ENCODE assay signal across 22 cellular contexts in the genomic region with DNA sequence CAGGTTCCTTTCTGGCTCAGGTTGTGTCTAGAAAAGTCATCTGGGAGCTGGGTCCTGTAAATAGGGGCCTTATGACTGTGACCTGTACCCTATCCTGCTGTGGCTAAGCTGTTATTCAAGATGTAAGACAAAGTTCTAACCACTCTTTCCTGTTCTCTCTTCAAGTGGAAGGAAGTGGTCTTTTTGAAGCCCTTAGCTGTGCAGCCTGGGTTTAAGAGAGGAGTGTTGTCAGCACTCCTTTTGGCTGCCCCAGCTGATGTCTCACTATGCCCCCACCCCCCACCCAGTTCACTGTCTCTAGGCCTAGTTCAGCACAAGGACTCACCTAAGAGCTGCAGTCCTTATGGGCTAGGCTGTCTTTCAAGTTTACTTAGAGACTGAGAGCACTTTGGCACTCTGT.
A peak's percentile ranks its signal among the peaks of the same experiment; 100 is the strongest.
DNase-seq lines count a peak whose midpoint lies in the region; ATAC-seq and TF ChIP-seq lines count a peak whose summit lies in the region.
"Had no signal": no experiment of that assay in that cellular context is flagged by ENCODE, and none has a peak within 500 bp of the region (broad histone marks: within the 10 kb centered on the region; RNA-seq: fewer than 3 reads in every experiment).

No MANE protein-coding gene starts in this region.

- TF ChIP-seq CTCF in DND-41 (IDR thresholded peaks at IDR 0.05; ENCODE audit: borderline replicate concordance, extremely low read depth, low read length, poor library complexity, severe bottlenecking) (no peak), NB4 (IDR thresholded peaks at IDR 0.05; ENCODE audit: low read depth, low read length) (no peak), GM23338 (conservative IDR thresholded peaks at IDR 0.05; ENCODE audit: low read depth in 2 of 2) (no peak)

- H2AFZ ChIP-seq in DND-41 (ENCODE audit: low read depth, low read length) (no peak overlapping the region), GM23338 (no peak overlapping the region)

- H3K4me3 ChIP-seq in DND-41 (ENCODE audit: low read depth in 1 of 2, low read length in 2 of 2) (no peak overlapping the region), NB4 (ENCODE audit: low read depth, low read length) (no peak overlapping the region), GM23338 (no peak overlapping the region)
- H3K4me3 ChIP-seq: MG63, SJSA1 had no signal

- H4K20me1 ChIP-seq in DND-41 (ENCODE audit: insufficient read depth, low read length) (no peaks in the 10 kb centered on the region), GM23338 (replicated peaks; ENCODE audit: insufficient read depth) (no peaks in the 10 kb centered on the region)

- no peak for TF ChIP-seq POLR2A in NB4 (IDR thresholded peaks at IDR 0.05; ENCODE audit: extremely low read depth, insufficient read length)

- H3K36me3 Mint-ChIP-seq in immature natural killer cell (no peaks in the 10 kb centered on the region), GM23338 (ENCODE audit: low read depth) (peaks cover 4% of the 10 kb centered on the region; the same call in 1 of the 3 replicates)
- H3K36me3 Mint-ChIP-seq: CD8-positive, alpha-beta T cell; type B pancreatic cell had no signal

- no peaks in the 10 kb centered on the region for H3K9me3 ChIP-seq in DND-41 (ENCODE audit: insufficient read depth, low read length, severe bottlenecking)
- H3K9me3 ChIP-seq: MG63, neutrophil, SJSA1 had no signal

- H3F3A ChIP-seq in GM23338 (replicated peaks; ENCODE audit: low read depth): no peaks in the 10 kb centered on the region

- H3K9me3 Mint-ChIP-seq in immature natural killer cell (peaks cover 0 to 5% (median 0%) of the 10 kb centered on the region in 6 donors), GM23338 (peaks cover 5% of the 10 kb centered on the region; the same call in 1 of the 3 replicates)
- H3K9me3 Mint-ChIP-seq: CD8-positive, alpha-beta T cell; type B pancreatic cell had no signal

- no peak overlapping the region for H3K9ac ChIP-seq in DND-41 (ENCODE audit: low read depth, low read length)

- no peaks in the 10 kb centered on the region for H3K79me2 ChIP-seq in DND-41 (ENCODE audit: insufficient read depth, low read length)
- peaks cover 19% of the 10 kb centered on the region for H3K79me2 ChIP-seq in GM23338 (replicated peaks; ENCODE audit: insufficient read depth)

- H3K27me3 ChIP-seq in DND-41 (ENCODE audit: insufficient read depth, low read length, poor library complexity): no peaks in the 10 kb centered on the region
- no peaks in the 10 kb centered on the region for H3K27me3 ChIP-seq in GM23338 (ENCODE audit: insufficient read depth)
- H3K27me3 ChIP-seq: MG63, neutrophil, SJSA1 had no signal

- ATAC-seq in DND-41 (ENCODE audit: insufficient read depth, low read depth): peak; percentile 98
- ATAC-seq in GM18909 (IDR thresholded peaks at IDR 0.05; ENCODE audit: poor library complexity, unreplicated experiment): peak; percentile 48
- no peak for ATAC-seq in GM23338
- ATAC-seq: CD8-positive, alpha-beta T cell had no signal

- no peaks in the 10 kb centered on the region for H3K36me3 ChIP-seq in DND-41 (ENCODE audit: insufficient read depth, low read length)
- H3K36me3 ChIP-seq in GM23338 (ENCODE audit: insufficient read depth): no peaks in the 10 kb centered on the region
- H3K36me3 ChIP-seq: MG63, neutrophil, SJSA1 had no signal

- H3K4me3 Mint-ChIP-seq in immature natural killer cell (peak overlapping the region in 4 of 5 donors; percentile 10 to 61 (median 42)), GM23338 (no peak overlapping the region)
- H3K4me3 Mint-ChIP-seq: CD8-positive, alpha-beta T cell; type B pancreatic cell had no signal

- peaks cover 6 to 12% (median 8%) of the 10 kb centered on the region in 3 donors for H3K27me3 Mint-ChIP-seq in immature natural killer cell (ENCODE audit: low read depth in 3 of 3)
- H3K27me3 Mint-ChIP-seq in GM23338 (ENCODE audit: insufficient read depth, low read depth, poor library complexity): no peaks in the 10 kb centered on the region
- H3K27me3 Mint-ChIP-seq: type B pancreatic cell had no signal

- H3K4me1 Mint-ChIP-seq in immature natural killer cell (peaks cover 41 to 46% of the 10 kb centered on the region in 2 donors), GM23338 (peaks cover 3% of the 10 kb centered on the region; the same call in 1 of the 3 replicates)

- H3K27ac Mint-ChIP-seq in immature natural killer cell (peak overlapping the region in 2 of 6 donors; percentile 19 to 46), GM23338 (no peak overlapping the region)
- H3K27ac Mint-ChIP-seq: CD8-positive, alpha-beta T cell; type B pancreatic cell had no signal

- H3K4me1 ChIP-seq in DND-41 (ENCODE audit: insufficient read depth, low read length) (peaks cover 20% of the 10 kb centered on the region), GM23338 (ENCODE audit: insufficient read depth) (no peaks in the 10 kb centered on the region)
- H3K4me1 ChIP-seq: SJSA1 had no signal

- H3K9me2 ChIP-seq in GM23338 (ENCODE audit: insufficient read depth): 0 out of 2 replicates have a peak, but pooled peaks cover 3% of the 10 kb centered on the region

- DNase-seq in DND-41 (peak; percentile 62), NB4 (ENCODE audit: low read depth) (peak; percentile 1), immature natural killer cell (peak; percentile 48 to 69 (median 59)), GM23338 (ENCODE audit: low spot score) (no peak), NCI-H2171 (lab: John Stamatoyannopoulos, UW) (no peak), inferior parietal cortex (ENCODE audit: extremely low spot score) (no peak)
- DNase-seq: activated CD4-positive, alpha-beta T cell treated with anti-CD3 and anti-CD28 coated beads for 4 hours; activated effector memory CD4-positive, alpha-beta T cell treated with anti-CD3 and anti-CD28 coated beads, Interleukin-2, amount 50 U/mL, for 16 hours; CD8-positive, alpha-beta T cell; cerebellar nuclear complex; GF-D8; glutamatergic neuron; H7; mammary epithelial cell; MG63; NCI-H146; NCI-H2171 treated with DMSO at 0.1 percent for 48 hours; NCI-H524 treated with DMSO at 0.1 percent for 48 hours had no signal

- H3K4me2 ChIP-seq in DND-41 (ENCODE audit: insufficient read depth, low read length): no peak overlapping the region
- no peak overlapping the region for H3K4me2 ChIP-seq in GM23338

- H3K27ac ChIP-seq in DND-41 (ENCODE audit: low read length) (no peak overlapping the region), GM23338 (ENCODE audit: low read depth) (no peak overlapping the region)
- H3K27ac ChIP-seq: neutrophil, SJSA1 had no signal

TF ChIP-seq in GM23338, 12 proteins besides CTCF, POLR2A, EP300 and RAD21 (continues in another document):
- no peak for TF ChIP-seq EZH2phosphoT487 (IDR thresholded peaks at IDR 0.05; ENCODE audit: unreplicated experiment)
- no peak for TF ChIP-seq ZNF114 (CRISPR knock-in tag; IDR thresholded peaks at IDR 0.05)
- no peak for TF ChIP-seq JUNB (IDR thresholded peaks at IDR 0.05; ENCODE audit: unreplicated experiment)

Comparison
In these comparisons a context has a peak if more than half of its experiments do, and no peak if none do; other contexts are left out.
1. DNase-seq: peak in DND-41 (single experiment), NB4 (single experiment) and immature natural killer cell (3 of 3); none in GM23338 (single experiment), NCI-H2171 (single experiment) and inferior parietal cortex (single experiment).